17 cellular contexts compared by ENCODE assay signal in genomic region chr5:154538492-154538891, GRCh38.
DNase-seq lines count a peak whose midpoint lies in the region; ATAC-seq and TF ChIP-seq lines count a peak whose summit lies in the region.
"Had no signal": no experiment of that assay in that cellular context is flagged by ENCODE, and none has a peak within 500 bp of the region (broad histone marks: within the 10 kb centered on the region; RNA-seq: fewer than 3 reads in every experiment).

No MANE protein-coding gene starts in this region.

- H3K4me1 ChIP-seq in right atrium auricular region (no peaks in the 10 kb centered on the region), psoas muscle (no peaks in the 10 kb centered on the region)

- no peaks in the 10 kb centered on the region for H3K36me3 Mint-ChIP-seq in stimulated activated effector memory CD8-positive, alpha-beta T cell treated with anti-CD3 and anti-CD28 coated beads, Interleukin-12 subunit alpha, Interleukin-12 subunit beta, amount 100 ng/mL, for 72 hours
- H3K36me3 Mint-ChIP-seq: CD4-positive, CD25-positive, alpha-beta regulatory T cell; CD8-positive, alpha-beta T cell had no signal

- H3K27ac ChIP-seq in right atrium auricular region (no peak overlapping the region), psoas muscle (no peak overlapping the region)
- H3K27ac ChIP-seq: 22Rv1, BLaER1, C4-2B had no signal

- DNase-seq in right atrium auricular region (ENCODE audit: low spot score) (peak; percentile 21), cardiac septum (ENCODE audit: low spot score) (no peak), islet precursor cell (peak; percentile 7), psoas muscle (no peak)
- DNase-seq in stimulated activated effector memory CD8-positive, alpha-beta T cell treated with anti-CD3 and anti-CD28 coated beads, Interleukin-12 subunit alpha, Interleukin-12 subunit beta, amount 100 ng/mL, for 72 hours (ENCODE audit: low spot score in 2 of 2) = no peak
- DNase-seq: Caco-2; CD4-positive, CD25-positive, alpha-beta regulatory T cell; CD8-positive, alpha-beta T cell; DMS153; DND-41; H7; HCEC 1CT had no signal

- no peaks in the 10 kb centered on the region for H3K27me3 ChIP-seq in right atrium auricular region
- peaks cover 0 to 20% (median 10%) of the 10 kb centered on the region in 3 donors for H3K27me3 ChIP-seq in psoas muscle (ENCODE audit: insufficient read depth in 3 of 3, low read length in 2 of 3)
- H3K27me3 ChIP-seq: BLaER1 had no signal

- H3K9me3 ChIP-seq in right atrium auricular region = no peaks in the 10 kb centered on the region
- no peaks in the 10 kb centered on the region for H3K9me3 ChIP-seq in psoas muscle
- H3K9me3 ChIP-seq: BLaER1, Caco-2 had no signal

- no peaks in the 10 kb centered on the region for H3K4me1 Mint-ChIP-seq in stimulated activated effector memory CD8-positive, alpha-beta T cell treated with anti-CD3 and anti-CD28 coated beads, Interleukin-12 subunit alpha, Interleukin-12 subunit beta, amount 100 ng/mL, for 72 hours
- H3K4me1 Mint-ChIP-seq: B cell; CD4-positive, CD25-positive, alpha-beta regulatory T cell had no signal

- H3K4me3 ChIP-seq in right atrium auricular region (no peak overlapping the region), psoas muscle (no peak overlapping the region)
- H3K4me3 ChIP-seq: BLaER1 had no signal

- H3K27ac Mint-ChIP-seq in stimulated activated effector memory CD8-positive, alpha-beta T cell treated with anti-CD3 and anti-CD28 coated beads, Interleukin-12 subunit alpha, Interleukin-12 subunit beta, amount 100 ng/mL, for 72 hours = no peak overlapping the region
- H3K27ac Mint-ChIP-seq: B cell; CD4-positive, CD25-positive, alpha-beta regulatory T cell; CD8-positive, alpha-beta T cell had no signal

- no peaks in the 10 kb centered on the region for H3K36me3 ChIP-seq in right atrium auricular region
- no peaks in the 10 kb centered on the region for H3K36me3 ChIP-seq in psoas muscle (ENCODE audit: insufficient read depth in 1 of 2, low read depth in 1 of 2)
- H3K36me3 ChIP-seq: BLaER1 had no signal

- H3K9me3 Mint-ChIP-seq in stimulated activated effector memory CD8-positive, alpha-beta T cell treated with anti-CD3 and anti-CD28 coated beads, Interleukin-12 subunit alpha, Interleukin-12 subunit beta, amount 100 ng/mL, for 72 hours = no peaks in the 10 kb centered on the region
- H3K9me3 Mint-ChIP-seq: CD8-positive, alpha-beta T cell had no signal

- TF ChIP-seq CTCF in right atrium auricular region (IDR thresholded peaks at IDR 0.05) (no peak), psoas muscle (IDR thresholded peaks at IDR 0.05) (no peak)

- ATAC-seq in stimulated activated effector memory CD8-positive, alpha-beta T cell treated with anti-CD3 and anti-CD28 coated beads, Interleukin-12 subunit alpha, Interleukin-12 subunit beta, amount 100 ng/mL, for 72 hours = peak; percentile 17
- no peak for ATAC-seq in HG02870 (IDR thresholded peaks at IDR 0.05; ENCODE audit: unreplicated experiment)
- no peak for ATAC-seq in psoas muscle
- ATAC-seq: CD8-positive, alpha-beta T cell had no signal

- WGBS in psoas muscle, 3 donors = 69 to 79% (median 70%) methylated on average over 6 of the region's 6 CpGs

- H3K4me3 Mint-ChIP-seq in stimulated activated effector memory CD8-positive, alpha-beta T cell treated with anti-CD3 and anti-CD28 coated beads, Interleukin-12 subunit alpha, Interleukin-12 subunit beta, amount 100 ng/mL, for 72 hours = no peak overlapping the region
- H3K4me3 Mint-ChIP-seq: B cell; CD4-positive, CD25-positive, alpha-beta regulatory T cell; CD8-positive, alpha-beta T cell had no signal

- intact Hi-C loops in cardiac septum (cut with DNase I) (no loop called here), psoas muscle (cut with DNase I) (no loop called here)

Comparison
In these comparisons a context has a peak if more than half of its experiments do, and no peak if none do; other contexts are left out.
1. DNase-seq: peak in right atrium auricular region (single experiment) and islet precursor cell (single experiment); none in cardiac septum (single experiment), stimulated activated effector memory CD8-positive, alpha-beta T cell treated with anti-CD3 and anti-CD28 coated beads, Interleukin-12 subunit alpha, Interleukin-12 subunit beta, amount 100 ng/mL, for 72 hours (0 of 2) and psoas muscle (0 of 2).